ENCODE assay signal across 17 cellular contexts in genomic region chr11:120501440-120501839, GRCh38. TPM values are rescaled to one million over a fixed set of nuclear protein-coding genes. Genes with fewer than 3 reads are reported as not detected.
DNase-seq lines count a peak whose midpoint lies in the region; ATAC-seq and TF ChIP-seq lines count a peak whose summit lies in the region.
"Had no signal": no experiment of that assay in that cellular context is flagged by ENCODE, and none has a peak within 500 bp of the region (broad histone marks: within the 10 kb centered on the region; RNA-seq: fewer than 3 reads in every experiment).

No MANE protein-coding gene starts in this region.

- H3K36me3 Mint-ChIP-seq in WTC11 (no peaks in the 10 kb centered on the region), T-helper 17 cell (ENCODE audit: low read depth) (no peaks in the 10 kb centered on the region)
- H3K36me3 Mint-ChIP-seq: CD14-positive monocyte had no signal

- H3K9me3 ChIP-seq in HUES48 (ENCODE audit: control insufficient read depth, insufficient read depth, low read length), result no peaks in the 10 kb centered on the region
- no peaks in the 10 kb centered on the region for H3K9me3 ChIP-seq in iPS-20b (ENCODE audit: insufficient read depth, low read depth, low read length)
- no peaks in the 10 kb centered on the region for H3K9me3 ChIP-seq in sigmoid colon
- no peaks in the 10 kb centered on the region for H3K9me3 ChIP-seq in T-helper 17 cell (ENCODE audit: control insufficient read depth, low read length, poor library complexity, severe bottlenecking)
- H3K9me3 ChIP-seq: A549, SJSA1 had no signal

- ATAC-seq in WTC11 (no peak), GM21825 (IDR thresholded peaks at IDR 0.05; ENCODE audit: unreplicated experiment) (no peak), T-helper 17 cell (no peak)

- H3K4me3 Mint-ChIP-seq in WTC11, result peak overlapping the region; percentile 49
- H3K4me3 Mint-ChIP-seq in T-helper 17 cell, result no peak overlapping the region
- H3K4me3 Mint-ChIP-seq: B cell, CD14-positive monocyte, HFFc6 had no signal

- no peaks in the 10 kb centered on the region for H3K36me3 ChIP-seq in HUES48 (ENCODE audit: control insufficient read depth, insufficient read depth, low read length)
- H3K36me3 ChIP-seq in iPS-20b (ENCODE audit: insufficient read depth, low read depth, low read length), result no peaks in the 10 kb centered on the region
- no peaks in the 10 kb centered on the region for H3K36me3 ChIP-seq in sigmoid colon
- H3K36me3 ChIP-seq: SJSA1 had no signal

- peak in 1 of 4 donors; percentile 11 for TF ChIP-seq EP300 in sigmoid colon (IDR thresholded peaks at IDR 0.05)

- H3K4me1 ChIP-seq in HUES48 (ENCODE audit: control insufficient read depth, insufficient read depth, low read length) (peaks cover 37% of the 10 kb centered on the region), iPS-20b (ENCODE audit: insufficient read depth, low read length) (peaks cover 32% of the 10 kb centered on the region), sigmoid colon (peaks cover 0 to 23% (median 14%) of the 10 kb centered on the region in 4 donors)
- H3K4me1 ChIP-seq: A549, SJSA1 had no signal

- 36 to 51% methylated on average over 2 of the region's 2 CpGs for WGBS in sigmoid colon, 2 donors

- H3K27ac Mint-ChIP-seq in WTC11 (peak overlapping the region; percentile 21; the same call in 1 of the 2 replicates), T-helper 17 cell (no peak overlapping the region)
- H3K27ac Mint-ChIP-seq: B cell, CD14-positive monocyte, HFFc6 had no signal

- peak overlapping the region; percentile 13 for H3K4me3 ChIP-seq in HUES48 (ENCODE audit: low read depth, low read length)
- H3K4me3 ChIP-seq in iPS-20b (ENCODE audit: low read length), result peak overlapping the region; percentile 53
- no peak overlapping the region for H3K4me3 ChIP-seq in sigmoid colon
- H3K4me3 ChIP-seq: A549, SJSA1 had no signal

- DNase-seq in NCI-H1417 (lab: John Stamatoyannopoulos, UW), result peak in 2 of 3 experiments; percentile 23 to 68
- no peak for DNase-seq in WTC11 (ENCODE audit: low spot score)
- no peak for DNase-seq in sigmoid colon
- DNase-seq in T-helper 17 cell, result no peak
- DNase-seq in NCI-H1092 (lab: John Stamatoyannopoulos, UW), result no peak
- DNase-seq: HFFc6, KG1, NCI-H187 treated with DMSO at 0.1 percent for 48 hours, OCI-M1 had no signal

- peak overlapping the region; percentile 75 for H3K27ac ChIP-seq in HUES48 (ENCODE audit: low read depth, low read length)
- no peak overlapping the region for H3K27ac ChIP-seq in iPS-20b (ENCODE audit: low read length)
- H3K27ac ChIP-seq in sigmoid colon, result peak overlapping the region in 1 of 4 donors; percentile 9
- H3K27ac ChIP-seq: A549, SJSA1 had no signal

- H3K4me1 Mint-ChIP-seq in WTC11 (peaks cover 60% of the 10 kb centered on the region), T-helper 17 cell (no peaks in the 10 kb centered on the region)
- H3K4me1 Mint-ChIP-seq: B cell, CD14-positive monocyte had no signal

- POLR2A ChIA-PET in WTC11 (lab: Charles Lee), result no interaction called here

- H3K27me3 Mint-ChIP-seq in WTC11 (ENCODE audit: low read depth), result no peaks in the 10 kb centered on the region
- H3K27me3 Mint-ChIP-seq in T-helper 17 cell, result peaks cover 80% of the 10 kb centered on the region

- CTCF ChIA-PET in WTC11 (lab: Charles Lee), result interaction anchor here (1.0 to 3.2 kb wide), 7 partner anchors 10 to 301 kb away, joined by 3 to 12 read pairs (median 5); partner anchors contain the start of genes ARHGEF12 and GRIK4

- H3K27me3 ChIP-seq in HUES48 (ENCODE audit: control insufficient read depth, insufficient read depth, low read length) (no peaks in the 10 kb centered on the region), iPS-20b (ENCODE audit: insufficient read depth, low read length) (no peaks in the 10 kb centered on the region), sigmoid colon (no peaks in the 10 kb centered on the region)
- H3K27me3 ChIP-seq: SJSA1 had no signal

- H3K9me3 Mint-ChIP-seq in WTC11, result no peaks in the 10 kb centered on the region
- H3K9me3 Mint-ChIP-seq: HFFc6 had no signal

- TF ChIP-seq CTCF in WTC11 (IDR thresholded peaks at IDR 0.05) (no peak), sigmoid colon (IDR thresholded peaks at IDR 0.05) (no peak)

- H3K9ac ChIP-seq in HUES48 (ENCODE audit: low read depth, low read length) (no peak overlapping the region), iPS-20b (ENCODE audit: low read depth, low read length) (peak overlapping the region; percentile 53; the same call in 1 of the 2 replicates)

- intact Hi-C loops in sigmoid colon (cut with DNase I), result no loop called here

- TF ChIP-seq POLR2A in sigmoid colon (IDR thresholded peaks at IDR 0.05), result no peak

TF ChIP-seq in WTC11, 78 proteins besides CTCF, POLR2A, EP300 and RAD21:
- no peak for TF ChIP-seq TCF7 (CRISPR knock-in tag; IDR thresholded peaks at IDR 0.05; ENCODE audit: low read depth)
- TF ChIP-seq ZNF423 (CRISPR knock-in tag; IDR thresholded peaks at IDR 0.05), result no peak
- no peak for TF ChIP-seq ZNF671 (CRISPR knock-in tag; IDR thresholded peaks at IDR 0.05)
- TF ChIP-seq, protein P1, sequence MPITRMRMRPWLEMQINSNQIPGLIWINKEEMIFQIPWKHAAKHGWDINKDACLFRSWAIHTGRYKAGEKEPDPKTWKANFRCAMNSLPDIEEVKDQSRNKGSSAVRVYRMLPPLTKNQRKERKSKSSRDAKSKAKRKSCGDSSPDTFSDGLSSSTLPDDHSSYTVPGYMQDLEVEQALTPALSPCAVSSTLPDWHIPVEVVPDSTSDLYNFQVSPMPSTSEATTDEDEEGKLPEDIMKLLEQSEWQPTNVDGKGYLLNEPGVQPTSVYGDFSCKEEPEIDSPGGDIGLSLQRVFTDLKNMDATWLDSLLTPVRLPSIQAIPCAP (CRISPR knock-in tag; IDR thresholded peaks at IDR 0.05), result no peak
- TF ChIP-seq, protein P2, sequence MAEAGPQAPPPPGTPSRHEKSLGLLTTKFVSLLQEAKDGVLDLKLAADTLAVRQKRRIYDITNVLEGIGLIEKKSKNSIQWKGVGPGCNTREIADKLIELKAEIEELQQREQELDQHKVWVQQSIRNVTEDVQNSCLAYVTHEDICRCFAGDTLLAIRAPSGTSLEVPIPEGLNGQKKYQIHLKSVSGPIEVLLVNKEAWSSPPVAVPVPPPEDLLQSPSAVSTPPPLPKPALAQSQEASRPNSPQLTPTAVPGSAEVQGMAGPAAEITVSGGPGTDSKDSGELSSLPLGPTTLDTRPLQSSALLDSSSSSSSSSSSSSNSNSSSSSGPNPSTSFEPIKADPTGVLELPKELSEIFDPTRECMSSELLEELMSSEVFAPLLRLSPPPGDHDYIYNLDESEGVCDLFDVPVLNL (CRISPR knock-in tag; IDR thresholded peaks at IDR 0.05; ENCODE audit: borderline replicate concordance, low read depth), result no peak
- TF ChIP-seq, protein P3, sequence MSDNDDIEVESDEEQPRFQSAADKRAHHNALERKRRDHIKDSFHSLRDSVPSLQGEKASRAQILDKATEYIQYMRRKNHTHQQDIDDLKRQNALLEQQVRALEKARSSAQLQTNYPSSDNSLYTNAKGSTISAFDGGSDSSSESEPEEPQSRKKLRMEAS (CRISPR knock-in tag; IDR thresholded peaks at IDR 0.05), result no peak
- TF ChIP-seq ETV6 (CRISPR knock-in tag; IDR thresholded peaks at IDR 0.05), result no peak
- TF ChIP-seq GTF2I (CRISPR knock-in tag; conservative IDR thresholded peaks at IDR 0.05), result no peak
- no peak for TF ChIP-seq ATF3 (CRISPR knock-in tag; conservative IDR thresholded peaks at IDR 0.05)
- no peak for TF ChIP-seq GABPB1 (CRISPR knock-in tag; IDR thresholded peaks at IDR 0.05)
- no peak for TF ChIP-seq SP1 (CRISPR knock-in tag; conservative IDR thresholded peaks at IDR 0.05)
- no peak for TF ChIP-seq NFYB (CRISPR knock-in tag; conservative IDR thresholded peaks at IDR 0.05; ENCODE audit: low read depth)
- TF ChIP-seq SMAD4 (CRISPR knock-in tag; IDR thresholded peaks at IDR 0.05), result no peak

RNA-seq across cellular contexts. Expression of gene GRIK4, which starts 10.1 kb away (rescaled TPM):
- 2.9 to 3.6 TPM (median 3.3 TPM) in 3 replicates for total RNA-seq in WTC11 (2021)
- total RNA-seq in sigmoid colon, result under 1 TPM in 2 of 4 donors, not detected in 2; 0.27 to 0.36 TPM
- under 1 TPM in 1 of 3 donors, not detected in 2; 0.10 TPM for polyA plus RNA-seq in sigmoid colon
- total RNA-seq in T-helper 17 cell, result under 1 TPM; 0.05 to 0.10 TPM
- total RNA-seq: HFFc6, NCI-H460, SJSA1 had no signal
- polyA plus RNA-seq: CD14-positive monocyte had no signal

Comparison
In these comparisons a context has a peak if more than half of its experiments do, and no peak if none do; other contexts are left out.
1. H3K4me3 ChIP-seq: peak in HUES48 (single experiment) and iPS-20b (single experiment); none in sigmoid colon (0 of 4).
2. DNase-seq: peak in NCI-H1417 (2 of 3); none in WTC11 (single experiment), sigmoid colon (single experiment), T-helper 17 cell (0 of 3) and NCI-H1092 (single experiment).